In genomic region chr2:50419778-50420177, GRCh38 we compare ENCODE assay signal across 2 cellular contexts.
A peak's percentile ranks its signal among the peaks of the same experiment; 100 is the strongest.
TF ChIP-seq lines count a peak whose summit lies in the region.

No MANE protein-coding gene starts in this region.

TF ChIP-seq in HepG2, 621 proteins besides CTCF, POLR2A, EP300 and RAD21:
- TF ChIP-seq MNT (IDR thresholded peaks at IDR 0.05) (peak; percentile 99), TRIM24 (CRISPR knock-in tag; IDR thresholded peaks at IDR 0.05) (no peak)

TF ChIP-seq in K562, 482 proteins besides CTCF, POLR2A, EP300 and RAD21:
- TF ChIP-seq ZBTB5 (IDR thresholded peaks at IDR 0.05), result no peak
- peak; percentile 18; the same call in 1 of the 2 replicates for TF ChIP-seq TFE3 (CRISPR knock-in tag; IDR thresholded peaks at IDR 0.05)
- no peak for TF ChIP-seq MAFF (IDR thresholded peaks at IDR 0.05; ENCODE audit: low read length)
- TF ChIP-seq ZNF584 (CRISPR knock-in tag; IDR thresholded peaks at IDR 0.05; ENCODE audit: low read depth), result no peak
